In the genomic region with DNA sequence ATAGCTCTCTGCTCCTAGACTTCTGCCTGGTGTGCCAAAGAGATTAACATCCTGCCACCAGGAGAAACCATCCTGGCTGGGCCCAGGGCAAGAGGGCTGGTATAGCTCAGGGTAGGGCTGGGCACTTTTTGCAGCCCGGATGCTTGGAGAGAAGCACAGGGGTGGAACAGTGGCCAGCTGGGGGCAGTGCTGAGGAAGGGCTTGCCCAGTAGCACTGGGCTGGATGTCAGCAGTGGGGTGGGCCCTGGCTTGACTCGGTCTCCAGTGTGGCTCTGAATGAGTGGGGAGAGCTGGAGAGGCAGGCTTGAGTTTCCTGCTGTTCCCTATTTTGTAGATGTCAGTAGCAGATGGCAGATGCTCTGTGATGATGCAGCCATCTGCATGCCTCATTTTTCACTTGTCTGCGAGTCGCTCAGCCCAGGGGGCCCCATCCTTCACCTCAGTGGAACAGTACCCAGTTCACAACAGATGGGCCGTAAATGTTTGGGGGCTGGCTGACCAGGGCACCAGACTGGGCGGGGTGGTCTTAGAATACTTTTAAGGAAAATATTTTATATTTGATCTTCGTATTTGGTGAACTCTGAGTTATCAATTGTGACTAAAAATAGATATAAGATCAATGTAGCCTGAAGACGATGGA, we compare ENCODE assay signal across 9 cellular contexts. TPM values are rescaled to one million over a fixed set of nuclear protein-coding genes. Genes with fewer than 3 reads are reported as not detected.
A peak's percentile ranks its signal among the peaks of the same experiment; 100 is the strongest.
DNase-seq lines count a peak whose midpoint lies in the region; ATAC-seq, FAIRE-seq and TF ChIP-seq lines count a peak whose summit lies in the region.
"Had no signal": no experiment of that assay in that cellular context is flagged by ENCODE, and none has a peak within 500 bp of the region (broad histone marks: within the 10 kb centered on the region; RNA-seq: fewer than 3 reads in every experiment).

No MANE protein-coding gene starts in this region.

- peak; percentile 66 for TF ChIP-seq CTCF in cardiac fibroblast (IDR thresholded peaks at IDR 0.05; ENCODE audit: low read depth, low read length)

- no peak for FAIRE-seq in GM18507 (lab: Jason Lieb, UNC)

- no peak overlapping the region for H3K4me3 ChIP-seq in cardiac fibroblast (replicated peaks in 1 of 2; ENCODE audit: low read depth in 2 of 2, low read length in 2 of 2)

- ATAC-seq in HG03196 (IDR thresholded peaks at IDR 0.05; ENCODE audit: unreplicated experiment), result no peak

- DNase-seq in GM18507 (ENCODE audit: extremely low spot score, insufficient read length, low read depth), result peak; percentile 7
- DNase-seq in T follicular helper cell (ENCODE audit: low read depth), result peak; percentile 9
- peak; percentile 62 to 63 for DNase-seq in cardiac fibroblast (ENCODE audit: low read depth in 2 of 2)
- DNase-seq in mucosa of gallbladder (ENCODE audit: low spot score), result peak; percentile 12
- DNase-seq in NOMO-1 treated with dmso at 0.1 percent for 144 hours (lab: John Stamatoyannopoulos, UW; ENCODE audit: unreplicated experiment), result no peak
- no peak for DNase-seq in DMS79 treated with DMSO at 0.1 percent for 48 hours (lab: John Stamatoyannopoulos, UW)
- DNase-seq in NK-92 treated with Interleukin-12 subunit alpha and Interleukin-12 subunit beta, amount 100 ng/mL, for 24 hours (lab: John Stamatoyannopoulos, UW), result no peak

RNA-seq across cellular contexts. Expression of gene TULP1, which starts 56.4 kb away (rescaled TPM):
- total RNA-seq in mucosa of gallbladder, result not detected
- total RNA-seq: RPMI7951 had no signal

Comparison
In these comparisons a context has a peak if more than half of its experiments do, and no peak if none do; other contexts are left out.
1. DNase-seq: peak in GM18507 (single experiment), T follicular helper cell (single experiment), cardiac fibroblast (2 of 2) and mucosa of gallbladder (single experiment); none in NOMO-1 treated with dmso at 0.1 percent for 144 hours (single experiment), DMS79 treated with DMSO at 0.1 percent for 48 hours (single experiment) and NK-92 treated with Interleukin-12 subunit alpha and Interleukin-12 subunit beta, amount 100 ng/mL, for 24 hours (single experiment).